In the genomic region with DNA sequence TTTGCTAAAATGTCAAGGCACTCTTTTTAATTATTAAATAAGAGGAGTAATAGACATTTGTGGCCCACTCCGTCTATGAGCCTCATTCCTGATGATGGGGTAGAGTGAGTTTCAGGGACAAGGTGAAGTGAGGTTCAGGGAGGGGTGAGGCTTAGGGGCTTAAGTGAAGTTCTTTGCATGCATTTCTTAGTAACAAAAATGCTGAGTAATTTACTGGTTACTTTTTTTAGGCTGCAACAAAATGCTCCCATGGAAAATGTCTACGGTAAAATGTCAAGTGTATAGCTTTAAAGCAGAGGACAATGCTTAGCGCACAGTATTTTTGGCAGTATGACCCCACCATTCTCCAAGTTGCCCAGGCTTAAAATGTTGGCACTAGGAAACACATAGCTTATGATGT, we compare ENCODE assay signal across 14 cellular contexts. TPM values are rescaled to one million over a fixed set of nuclear protein-coding genes. Genes with fewer than 3 reads are reported as not detected.
DNase-seq lines count a peak whose midpoint lies in the region; ATAC-seq and TF ChIP-seq lines count a peak whose summit lies in the region.
"Had no signal": no experiment of that assay in that cellular context is flagged by ENCODE, and none has a peak within 500 bp of the region (broad histone marks: within the 10 kb centered on the region; RNA-seq: fewer than 3 reads in every experiment).

No MANE protein-coding gene starts in this region.

- H3K36me3 Mint-ChIP-seq in GM23338 (ENCODE audit: low read depth) (peaks cover 26% of the 10 kb centered on the region), neural progenitor cell (peaks cover 11% of the 10 kb centered on the region)
- peaks cover 17% of the 10 kb centered on the region for H3K36me3 Mint-ChIP-seq in activated CD4-positive, alpha-beta T cell treated with anti-CD3 and anti-CD28 coated beads, Interleukin-2, amount 10 ng/mL, durations not matched to agents 24 days and 14 days (ENCODE audit: low read depth)

- no peaks in the 10 kb centered on the region; the same call in 1 of the 2 replicates for H3K36me3 ChIP-seq in GM23338 (ENCODE audit: insufficient read depth)
- no peaks in the 10 kb centered on the region for H3K36me3 ChIP-seq in OCI-LY1 (ENCODE audit: insufficient read depth, low read length)
- H3K36me3 ChIP-seq in endocrine pancreas (ENCODE audit: control insufficient read depth, insufficient read depth, low read length): no peaks in the 10 kb centered on the region
- no peaks in the 10 kb centered on the region for H3K36me3 ChIP-seq in neural progenitor cell

- no peak for DNase-seq in GM23338 (ENCODE audit: low spot score)
- no peak for DNase-seq in neural progenitor cell (ENCODE audit: low spot score)
- DNase-seq in NCI-H1436 treated with DMSO at 0.1 percent for 48 hours (lab: John Stamatoyannopoulos, UW): no peak
- no peak for DNase-seq in activated CD4-positive, alpha-beta T cell treated with anti-CD3 and anti-CD28 coated beads, Interleukin-2, amount 10 ng/mL, durations not matched to agents 24 days and 14 days
- DNase-seq: activated CD8-positive, alpha-beta memory T cell treated with anti-CD3 and anti-CD28 coated beads, Interleukin-2, amount 50 U/mL, for 48 hours; central memory CD4-positive, alpha-beta T cell; EL; stimulated activated CD4-positive, alpha-beta T cell treated with anti-CD3 and anti-CD28 coated beads, Interleukin-4, amount 100 ng/mL, for 4 hours; upper lobe of left lung had no signal

- no peaks in the 10 kb centered on the region for H3K27me3 ChIP-seq in GM23338 (ENCODE audit: insufficient read depth)
- H3K27me3 ChIP-seq in OCI-LY1 (ENCODE audit: insufficient read depth, low read length): no peaks in the 10 kb centered on the region
- no peaks in the 10 kb centered on the region for H3K27me3 ChIP-seq in endocrine pancreas (ENCODE audit: control insufficient read depth, insufficient read depth, low read length)
- H3K27me3 ChIP-seq in neural progenitor cell: no peaks in the 10 kb centered on the region
- H3K27me3 ChIP-seq: upper lobe of left lung had no signal

- peaks cover 20% of the 10 kb centered on the region for H3K4me1 ChIP-seq in GM23338 (ENCODE audit: insufficient read depth)
- peaks cover 44% of the 10 kb centered on the region for H3K4me1 ChIP-seq in OCI-LY1 (ENCODE audit: insufficient read depth, low read length, severe bottlenecking)
- H3K4me1 ChIP-seq in endocrine pancreas (ENCODE audit: control insufficient read depth, insufficient read depth, low read length): peaks cover 12% of the 10 kb centered on the region
- H3K4me1 ChIP-seq in neural progenitor cell: peaks cover 26% of the 10 kb centered on the region

- H3K9me2 ChIP-seq in GM23338 (ENCODE audit: insufficient read depth): no peaks in the 10 kb centered on the region
- H3K9me2 ChIP-seq in OCI-LY1 (ENCODE audit: low read depth, low read length): no peaks in the 10 kb centered on the region

- H3K4me2 ChIP-seq in GM23338 (peak overlapping the region; percentile 84), OCI-LY1 (ENCODE audit: low read length) (peak overlapping the region; percentile 90; the same call in 1 of the 2 replicates), neural progenitor cell (peak overlapping the region; percentile 99)

- H3K27ac Mint-ChIP-seq in GM23338 (no peak overlapping the region), neural progenitor cell (no peak overlapping the region)
- H3K27ac Mint-ChIP-seq in activated CD4-positive, alpha-beta T cell treated with anti-CD3 and anti-CD28 coated beads, Interleukin-2, amount 10 ng/mL, durations not matched to agents 24 days and 14 days: no peak overlapping the region

- H3K9me3 ChIP-seq in OCI-LY1 (ENCODE audit: low read length) (no peaks in the 10 kb centered on the region), endocrine pancreas (ENCODE audit: control insufficient read depth, low read length) (no peaks in the 10 kb centered on the region), neural progenitor cell (ENCODE audit: low read depth) (no peaks in the 10 kb centered on the region)
- H3K9me3 ChIP-seq: upper lobe of left lung had no signal

- no peak for ATAC-seq in GM23338
- ATAC-seq in HG03521 (IDR thresholded peaks at IDR 0.05; ENCODE audit: unreplicated experiment): no peak
- no peak for ATAC-seq in HG03280 (IDR thresholded peaks at IDR 0.05; ENCODE audit: unreplicated experiment)

- H3K4me3 ChIP-seq in GM23338 (peak overlapping the region; percentile 68), OCI-LY1 (ENCODE audit: low read depth, low read length, poor library complexity, severe bottlenecking) (no peak overlapping the region), endocrine pancreas (ENCODE audit: control insufficient read depth, insufficient read depth, low read length) (peak overlapping the region; percentile 74), neural progenitor cell (peak overlapping the region; percentile 87)
- H3K4me3 ChIP-seq: upper lobe of left lung had no signal

- H3K79me2 ChIP-seq in GM23338 (replicated peaks; ENCODE audit: insufficient read depth) (peaks cover 93% of the 10 kb centered on the region), OCI-LY1 (ENCODE audit: insufficient read depth, low read length) (0 out of 2 replicates have a peak, but pooled peaks cover 17% of the 10 kb centered on the region), neural progenitor cell (ENCODE audit: low read depth) (peaks cover 64% of the 10 kb centered on the region)

- H2AFZ ChIP-seq in GM23338 (no peak overlapping the region), OCI-LY1 (ENCODE audit: low read length) (no peak overlapping the region), neural progenitor cell (replicated peaks) (no peak overlapping the region)

- H4K20me1 ChIP-seq in GM23338 (replicated peaks; ENCODE audit: insufficient read depth) (peaks cover 11% of the 10 kb centered on the region), OCI-LY1 (ENCODE audit: insufficient read depth, low read length) (no peaks in the 10 kb centered on the region), neural progenitor cell (ENCODE audit: low read depth) (peaks cover 12% of the 10 kb centered on the region)

- H3K27ac ChIP-seq in GM23338 (ENCODE audit: low read depth) (no peak overlapping the region), OCI-LY1 (ENCODE audit: low read depth, low read length, poor library complexity, severe bottlenecking) (no peak overlapping the region), neural progenitor cell (no peak overlapping the region)

- H3K9me3 Mint-ChIP-seq in GM23338 (no peaks in the 10 kb centered on the region), neural progenitor cell (no peaks in the 10 kb centered on the region)
- no peaks in the 10 kb centered on the region for H3K9me3 Mint-ChIP-seq in activated CD4-positive, alpha-beta T cell treated with anti-CD3 and anti-CD28 coated beads, Interleukin-2, amount 10 ng/mL, durations not matched to agents 24 days and 14 days

- H3K4me1 Mint-ChIP-seq in GM23338: peaks cover 31% of the 10 kb centered on the region
- H3K4me1 Mint-ChIP-seq in neural progenitor cell: peaks cover 31% of the 10 kb centered on the region
- H3K4me1 Mint-ChIP-seq in activated CD4-positive, alpha-beta T cell treated with anti-CD3 and anti-CD28 coated beads, Interleukin-2, amount 10 ng/mL, durations not matched to agents 24 days and 14 days: peaks cover 39% of the 10 kb centered on the region

- H3F3A ChIP-seq in GM23338 (replicated peaks; ENCODE audit: low read depth) (no peaks in the 10 kb centered on the region), OCI-LY1 (ENCODE audit: insufficient read depth, low read length) (no peaks in the 10 kb centered on the region), neural progenitor cell (ENCODE audit: low read depth) (peaks cover 21% of the 10 kb centered on the region)

- H3K27me3 Mint-ChIP-seq in GM23338 (ENCODE audit: insufficient read depth, low read depth, poor library complexity): peaks cover 12% of the 10 kb centered on the region
- peaks cover 6% of the 10 kb centered on the region for H3K27me3 Mint-ChIP-seq in neural progenitor cell (ENCODE audit: insufficient read depth, low read depth)
- no peaks in the 10 kb centered on the region for H3K27me3 Mint-ChIP-seq in activated CD4-positive, alpha-beta T cell treated with anti-CD3 and anti-CD28 coated beads, Interleukin-2, amount 10 ng/mL, durations not matched to agents 24 days and 14 days
- H3K27me3 Mint-ChIP-seq: activated naive CD8-positive, alpha-beta T cell had no signal

- H3K9ac ChIP-seq in OCI-LY1 (ENCODE audit: low read length): no peak overlapping the region
- no peak overlapping the region for H3K9ac ChIP-seq in endocrine pancreas (ENCODE audit: control insufficient read depth, insufficient read depth, low read length)
- no peak overlapping the region for H3K9ac ChIP-seq in neural progenitor cell

- no peak for TF ChIP-seq CTCF in GM23338 (conservative IDR thresholded peaks at IDR 0.05; ENCODE audit: low read depth in 2 of 2)
- TF ChIP-seq CTCF in OCI-LY1 (IDR thresholded peaks at IDR 0.05; ENCODE audit: low read length): no peak
- no peak for TF ChIP-seq CTCF in neural progenitor cell (IDR thresholded peaks at IDR 0.05)

- peak overlapping the region; percentile 64 for H3K4me3 Mint-ChIP-seq in GM23338
- H3K4me3 Mint-ChIP-seq in neural progenitor cell: no peak overlapping the region
- H3K4me3 Mint-ChIP-seq in activated CD4-positive, alpha-beta T cell treated with anti-CD3 and anti-CD28 coated beads, Interleukin-2, amount 10 ng/mL, durations not matched to agents 24 days and 14 days: no peak overlapping the region

- intact Hi-C loops in activated CD4-positive, alpha-beta T cell treated with anti-CD3 and anti-CD28 coated beads, Interleukin-2, amount 10 ng/mL, durations not matched to agents 24 days and 14 days (cut with micrococcal nuclease): loop anchor here (5.0 kb wide), 1 partner anchor 425 kb away; the partner anchor contains the start of gene NUP54

RNA-seq across cellular contexts. Expression of gene USO1, which starts 2.0 kb away (rescaled TPM):
- total RNA-seq in GM23338 (2014; rRNA removed; shearing (Covaris generic)): 241 and 277 TPM in 2 replicates
- polyA plus RNA-seq in GM23338 (2016; fragmentation: Nextera tagmentation; extraction: Ambion mirVana): 98.5 and 113 TPM in 2 replicates
- 80.4 and 114 TPM in 2 replicates for total RNA-seq in neural progenitor cell (ENCODE audit: low replicate concordance)
- 42.8 and 44.0 TPM in 2 replicates for total RNA-seq in activated CD4-positive, alpha-beta T cell treated with anti-CD3 and anti-CD28 coated beads, Interleukin-2, amount 10 ng/mL, durations not matched to agents 24 days and 14 days

RNA-seq across cellular contexts. Expression of gene G3BP2, which starts 49.2 kb away (rescaled TPM):
- total RNA-seq in GM23338 (2014; rRNA removed; shearing (Covaris generic)): 411 and 435 TPM in 2 replicates
- polyA plus RNA-seq in GM23338 (2016; fragmentation: Nextera tagmentation; extraction: Ambion mirVana): 94.5 and 103 TPM in 2 replicates
- 218 and 241 TPM in 2 replicates for total RNA-seq in neural progenitor cell (ENCODE audit: low replicate concordance)
- total RNA-seq in activated CD4-positive, alpha-beta T cell treated with anti-CD3 and anti-CD28 coated beads, Interleukin-2, amount 10 ng/mL, durations not matched to agents 24 days and 14 days: 135 and 146 TPM in 2 replicates
